1 cellular context compared by ENCODE assay signal in the genomic region with DNA sequence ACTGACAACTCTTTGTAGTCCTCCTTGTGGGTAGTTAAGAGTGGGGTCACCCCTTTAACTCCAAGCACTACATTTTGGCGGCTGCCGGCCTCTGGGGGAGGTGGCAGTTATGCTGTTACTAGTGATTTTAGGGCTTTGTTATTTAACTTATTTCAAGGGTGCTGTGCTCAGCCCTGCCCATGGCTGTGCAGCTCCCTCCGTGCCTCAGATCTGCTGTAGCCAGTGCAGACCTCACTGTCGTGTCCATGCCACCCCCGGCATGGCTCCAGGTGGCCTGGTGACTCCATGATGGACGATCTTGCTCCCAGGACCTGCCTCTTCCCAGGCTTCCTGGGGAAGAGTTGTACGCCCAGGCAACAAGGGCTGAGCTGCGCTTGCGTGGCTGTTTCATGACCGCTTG.
TF ChIP-seq lines count a peak whose summit lies in the region.

No MANE protein-coding gene starts in this region.

TF ChIP-seq in HepG2, 621 proteins besides CTCF, POLR2A, EP300 and RAD21:
- TF ChIP-seq ZNF546 (CRISPR knock-in tag; conservative IDR thresholded peaks at IDR 0.05) (no peak), ZNF749 (CRISPR knock-in tag; IDR thresholded peaks at IDR 0.05; ENCODE audit: borderline replicate concordance) (no peak), ZFP82 (CRISPR knock-in tag; IDR thresholded peaks at IDR 0.05; ENCODE audit: borderline replicate concordance) (no peak), GZF1 (CRISPR knock-in tag; IDR thresholded peaks at IDR 0.05) (no peak), KLF15 (CRISPR knock-in tag; IDR thresholded peaks at IDR 0.05; ENCODE audit: borderline replicate concordance) (no peak), MATR3 (CRISPR knock-in tag; IDR thresholded peaks at IDR 0.05) (no peak), ATAD3A (CRISPR knock-in tag; IDR thresholded peaks at IDR 0.05) (no peak), ZFYVE20 (CRISPR knock-in tag; IDR thresholded peaks at IDR 0.05; ENCODE audit: borderline replicate concordance, low read depth) (no peak), ZNF563 (CRISPR knock-in tag; IDR thresholded peaks at IDR 0.05) (no peak), IRX3 (CRISPR knock-in tag; IDR thresholded peaks at IDR 0.05; ENCODE audit: borderline replicate concordance, low read depth) (no peak), ZNF326 (CRISPR knock-in tag; IDR thresholded peaks at IDR 0.05; ENCODE audit: borderline replicate concordance) (no peak)
- TF ChIP-seq, protein P1, sequence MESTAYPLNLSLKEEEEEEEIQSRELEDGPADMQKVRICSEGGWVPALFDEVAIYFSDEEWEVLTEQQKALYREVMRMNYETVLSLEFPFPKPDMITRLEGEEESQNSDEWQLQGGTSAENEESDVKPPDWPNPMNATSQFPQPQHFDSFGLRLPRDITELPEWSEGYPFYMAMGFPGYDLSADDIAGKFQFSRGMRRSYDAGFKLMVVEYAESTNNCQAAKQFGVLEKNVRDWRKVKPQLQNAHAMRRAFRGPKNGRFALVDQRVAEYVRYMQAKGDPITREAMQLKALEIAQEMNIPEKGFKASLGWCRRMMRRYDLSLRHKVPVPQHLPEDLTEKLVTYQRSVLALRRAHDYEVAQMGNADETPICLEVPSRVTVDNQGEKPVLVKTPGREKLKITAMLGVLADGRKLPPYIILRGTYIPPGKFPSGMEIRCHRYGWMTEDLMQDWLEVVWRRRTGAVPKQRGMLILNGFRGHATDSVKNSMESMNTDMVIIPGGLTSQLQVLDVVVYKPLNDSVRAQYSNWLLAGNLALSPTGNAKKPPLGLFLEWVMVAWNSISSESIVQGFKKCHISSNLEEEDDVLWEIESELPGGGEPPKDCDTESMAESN (CRISPR knock-in tag; conservative IDR thresholded peaks at IDR 0.05), result no peak
- TF ChIP-seq, protein P2, sequence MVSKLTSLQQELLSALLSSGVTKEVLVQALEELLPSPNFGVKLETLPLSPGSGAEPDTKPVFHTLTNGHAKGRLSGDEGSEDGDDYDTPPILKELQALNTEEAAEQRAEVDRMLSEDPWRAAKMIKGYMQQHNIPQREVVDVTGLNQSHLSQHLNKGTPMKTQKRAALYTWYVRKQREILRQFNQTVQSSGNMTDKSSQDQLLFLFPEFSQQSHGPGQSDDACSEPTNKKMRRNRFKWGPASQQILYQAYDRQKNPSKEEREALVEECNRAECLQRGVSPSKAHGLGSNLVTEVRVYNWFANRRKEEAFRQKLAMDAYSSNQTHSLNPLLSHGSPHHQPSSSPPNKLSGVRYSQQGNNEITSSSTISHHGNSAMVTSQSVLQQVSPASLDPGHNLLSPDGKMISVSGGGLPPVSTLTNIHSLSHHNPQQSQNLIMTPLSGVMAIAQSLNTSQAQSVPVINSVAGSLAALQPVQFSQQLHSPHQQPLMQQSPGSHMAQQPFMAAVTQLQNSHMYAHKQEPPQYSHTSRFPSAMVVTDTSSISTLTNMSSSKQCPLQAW (CRISPR knock-in tag; IDR thresholded peaks at IDR 0.05), result no peak
- TF ChIP-seq, protein P3, sequence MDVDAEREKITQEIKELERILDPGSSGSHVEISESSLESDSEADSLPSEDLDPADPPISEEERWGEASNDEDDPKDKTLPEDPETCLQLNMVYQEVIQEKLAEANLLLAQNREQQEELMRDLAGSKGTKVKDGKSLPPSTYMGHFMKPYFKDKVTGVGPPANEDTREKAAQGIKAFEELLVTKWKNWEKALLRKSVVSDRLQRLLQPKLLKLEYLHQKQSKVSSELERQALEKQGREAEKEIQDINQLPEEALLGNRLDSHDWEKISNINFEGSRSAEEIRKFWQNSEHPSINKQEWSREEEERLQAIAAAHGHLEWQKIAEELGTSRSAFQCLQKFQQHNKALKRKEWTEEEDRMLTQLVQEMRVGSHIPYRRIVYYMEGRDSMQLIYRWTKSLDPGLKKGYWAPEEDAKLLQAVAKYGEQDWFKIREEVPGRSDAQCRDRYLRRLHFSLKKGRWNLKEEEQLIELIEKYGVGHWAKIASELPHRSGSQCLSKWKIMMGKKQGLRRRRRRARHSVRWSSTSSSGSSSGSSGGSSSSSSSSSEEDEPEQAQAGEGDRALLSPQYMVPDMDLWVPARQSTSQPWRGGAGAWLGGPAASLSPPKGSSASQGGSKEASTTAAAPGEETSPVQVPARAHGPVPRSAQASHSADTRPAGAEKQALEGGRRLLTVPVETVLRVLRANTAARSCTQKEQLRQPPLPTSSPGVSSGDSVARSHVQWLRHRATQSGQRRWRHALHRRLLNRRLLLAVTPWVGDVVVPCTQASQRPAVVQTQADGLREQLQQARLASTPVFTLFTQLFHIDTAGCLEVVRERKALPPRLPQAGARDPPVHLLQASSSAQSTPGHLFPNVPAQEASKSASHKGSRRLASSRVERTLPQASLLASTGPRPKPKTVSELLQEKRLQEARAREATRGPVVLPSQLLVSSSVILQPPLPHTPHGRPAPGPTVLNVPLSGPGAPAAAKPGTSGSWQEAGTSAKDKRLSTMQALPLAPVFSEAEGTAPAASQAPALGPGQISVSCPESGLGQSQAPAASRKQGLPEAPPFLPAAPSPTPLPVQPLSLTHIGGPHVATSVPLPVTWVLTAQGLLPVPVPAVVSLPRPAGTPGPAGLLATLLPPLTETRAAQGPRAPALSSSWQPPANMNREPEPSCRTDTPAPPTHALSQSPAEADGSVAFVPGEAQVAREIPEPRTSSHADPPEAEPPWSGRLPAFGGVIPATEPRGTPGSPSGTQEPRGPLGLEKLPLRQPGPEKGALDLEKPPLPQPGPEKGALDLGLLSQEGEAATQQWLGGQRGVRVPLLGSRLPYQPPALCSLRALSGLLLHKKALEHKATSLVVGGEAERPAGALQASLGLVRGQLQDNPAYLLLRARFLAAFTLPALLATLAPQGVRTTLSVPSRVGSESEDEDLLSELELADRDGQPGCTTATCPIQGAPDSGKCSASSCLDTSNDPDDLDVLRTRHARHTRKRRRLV (CRISPR knock-in tag; IDR thresholded peaks at IDR 0.05), result no peak
